ENCODE assay signal across 8 cellular contexts in the genomic region with DNA sequence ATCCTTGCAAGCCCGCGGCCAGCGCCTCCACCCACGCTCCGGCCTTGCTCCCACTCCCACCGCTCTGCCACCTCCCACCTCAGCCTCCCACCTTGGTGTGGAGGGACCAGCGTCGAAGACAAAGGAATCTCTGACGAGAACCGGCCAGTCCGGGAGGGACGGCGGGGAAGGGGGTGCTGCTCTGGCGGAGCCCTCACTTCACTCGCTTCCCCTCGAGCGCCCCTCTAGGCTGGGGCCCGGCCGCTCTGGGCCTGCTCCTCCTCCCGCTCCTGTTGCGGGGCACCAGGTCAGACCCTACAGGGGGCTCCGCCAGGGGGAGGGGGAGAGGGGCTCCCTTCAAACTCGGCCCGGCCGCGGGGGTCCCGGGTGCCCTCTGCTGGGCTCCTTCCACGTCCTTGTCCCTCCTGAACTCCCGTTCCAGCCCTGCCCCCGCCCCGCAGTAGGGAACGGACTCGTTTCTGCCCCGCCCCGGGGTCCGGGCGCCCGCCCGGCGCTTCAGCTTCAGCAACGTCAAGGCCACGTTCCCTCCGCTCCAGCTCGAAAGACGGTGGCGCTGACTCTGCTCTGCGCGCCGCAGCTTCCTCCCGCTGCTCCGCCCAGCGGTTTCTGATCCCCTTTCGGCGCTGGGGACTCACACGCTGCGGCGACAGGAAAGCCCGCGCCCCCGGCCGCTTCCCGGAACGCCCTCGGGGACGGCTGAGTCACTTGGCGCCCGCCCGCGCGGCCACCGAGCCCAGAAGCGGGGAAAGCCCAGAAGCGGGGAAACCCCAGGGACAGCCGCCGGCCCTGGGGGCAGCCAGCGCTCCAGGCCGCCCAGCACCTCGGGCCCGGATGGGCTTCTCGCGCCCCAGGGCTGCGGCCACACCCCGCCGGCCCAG. TPM values are rescaled to one million over a fixed set of nuclear protein-coding genes. Genes with fewer than 3 reads are reported as not detected.
DNase-seq lines count a peak whose midpoint lies in the region; ATAC-seq and TF ChIP-seq lines count a peak whose summit lies in the region.

No MANE protein-coding gene starts in this region.

- H3K18ac ChIP-seq in trophoblast cell (ENCODE audit: low read length): peak overlapping the region; percentile 100

- peak overlapping the region; percentile 94 for H2AK5ac ChIP-seq in trophoblast cell (ENCODE audit: low read length)

- peak overlapping the region; percentile 88 for H2BK12ac ChIP-seq in trophoblast cell (ENCODE audit: low read length)

- H3K4me1 ChIP-seq in cardiac muscle cell (ENCODE audit: low read depth) (peaks cover 45% of the 10 kb centered on the region), trophoblast cell (ENCODE audit: control insufficient read depth in 1 of 2, insufficient read depth in 2 of 2, low read length in 2 of 2) (peaks cover 25 to 28% of the 10 kb centered on the region in 2 experiments), transverse colon (peaks cover 3 to 22% (median 8%) of the 10 kb centered on the region in 4 donors)

- H4K91ac ChIP-seq in trophoblast cell (ENCODE audit: low read depth, low read length): peak overlapping the region; percentile 99

- H2BK5ac ChIP-seq in trophoblast cell (ENCODE audit: low read depth, low read length, poor library complexity): peak overlapping the region; percentile 96

- peak overlapping the region; percentile 64 for H3K4me2 ChIP-seq in trophoblast cell (ENCODE audit: low read length)

- no peaks in the 10 kb centered on the region for H3K36me3 Mint-ChIP-seq in activated naive CD8-positive, alpha-beta T cell

- H3K27me3 Mint-ChIP-seq in activated naive CD8-positive, alpha-beta T cell: no peaks in the 10 kb centered on the region

- H4K8ac ChIP-seq in trophoblast cell (ENCODE audit: low read depth, low read length): peak overlapping the region; percentile 98

- H3K4me1 Mint-ChIP-seq in activated naive CD8-positive, alpha-beta T cell (ENCODE audit: low read depth): peaks cover 43% of the 10 kb centered on the region

- peak overlapping the region; percentile 95 for H2BK120ac ChIP-seq in trophoblast cell (ENCODE audit: insufficient read depth, low read length, poor library complexity)

- H2AFZ ChIP-seq in trophoblast cell (ENCODE audit: insufficient read depth, low read length, poor library complexity): peak overlapping the region; percentile 95

- H3K4me3 ChIP-seq in HFF-Myc (replicated peaks; ENCODE audit: low read depth, low read length): peak overlapping the region; percentile 62
- H3K4me3 ChIP-seq in cardiac muscle cell: peak overlapping the region; percentile 36
- H3K4me3 ChIP-seq in trophoblast cell (ENCODE audit: low read depth, low read length): peak overlapping the region; percentile 69
- peak overlapping the region; percentile 50 to 68 (median 60) for H3K4me3 ChIP-seq in transverse colon

- ATAC-seq in SK-N-SH treated with all-trans-retinoic acid at 6 μM for 48 hours: peak; percentile 93

- no peak overlapping the region for H3K23ac ChIP-seq in trophoblast cell (ENCODE audit: low read length)

- H3K27ac ChIP-seq in cardiac muscle cell: peak overlapping the region; percentile 94
- peak overlapping the region; percentile 98 for H3K27ac ChIP-seq in trophoblast cell (ENCODE audit: low read depth, low read length)
- peak overlapping the region; percentile 87 to 94 (median 92) for H3K27ac ChIP-seq in transverse colon

- H3K9me3 ChIP-seq in cardiac muscle cell (ENCODE audit: low read depth): no peaks in the 10 kb centered on the region
- no peaks in the 10 kb centered on the region for H3K9me3 ChIP-seq in trophoblast cell (ENCODE audit: insufficient read depth, low read depth, low read length)
- no peaks in the 10 kb centered on the region for H3K9me3 ChIP-seq in transverse colon

- peak overlapping the region; percentile 96 for H3K4ac ChIP-seq in trophoblast cell (ENCODE audit: low read depth, low read length)

- no CpG with 5 or more reads among the region's 84 CpGs for WGBS in trophoblast cell (ENCODE audit: extremely low coverage, insufficient coverage, insufficient read length)
- 0% methylated on average over 46 of the region's 84 CpGs; no CpG with 5 or more reads in 1 of the 2 donors for WGBS in transverse colon (ENCODE audit: low coverage in 1 of 2), 2 donors

- peak; percentile 1 for TF ChIP-seq CTCF in GM10266 (IDR thresholded peaks at IDR 0.05; ENCODE audit: control insufficient read depth, insufficient read depth, low read depth, missing control alignments)
- TF ChIP-seq CTCF in HFF-Myc (IDR thresholded peaks at IDR 0.05; ENCODE audit: low read depth, low read length, missing control alignments): no peak
- peak; percentile 17 for TF ChIP-seq CTCF in cardiac muscle cell (IDR thresholded peaks at IDR 0.05; ENCODE audit: low read depth, low read length)
- TF ChIP-seq CTCF in transverse colon (IDR thresholded peaks at IDR 0.05): peak in 1 of 5 experiments; percentile 12

- in situ Hi-C loops in transverse colon (cut with MboI; ENCODE audit: low pct_ligation_motif_present in 1 of 4, low pct_unique_long_range_greater_than_20kb in 1 of 4, low sequenced_read_pairs in 3 of 4): no loop called here

- H4K12ac ChIP-seq in trophoblast cell (ENCODE audit: low read depth, low read length): peak overlapping the region; percentile 91

- DNase-seq in GM10266 (ENCODE audit: extremely low spot score): peak; percentile 89
- DNase-seq in HFF-Myc (ENCODE audit: extremely low read depth, low read depth): peak; percentile 43
- peak; percentile 91 for DNase-seq in MV-4-11 (lab: John Stamatoyannopoulos, UW)
- DNase-seq in cardiac muscle cell (ENCODE audit: low read depth in 1 of 2, low spot score in 1 of 2): peak; percentile 85 to 92
- peak; percentile 97 for DNase-seq in trophoblast cell
- peak; percentile 89 for DNase-seq in transverse colon

- peaks cover 15% of the 10 kb centered on the region for H3K79me2 ChIP-seq in trophoblast cell (ENCODE audit: control insufficient read depth, insufficient read depth, low read length, poor library complexity)

- peaks cover 22% of the 10 kb centered on the region for H3K79me1 ChIP-seq in trophoblast cell (ENCODE audit: low read length)

- peak overlapping the region; percentile 91 for H3K27ac Mint-ChIP-seq in activated naive CD8-positive, alpha-beta T cell

- peak overlapping the region; percentile 74 for H3K9ac ChIP-seq in trophoblast cell (ENCODE audit: low read length)

- no peaks in the 10 kb centered on the region for H3K9me3 Mint-ChIP-seq in activated naive CD8-positive, alpha-beta T cell (ENCODE audit: low read depth)

- H3K27me3 ChIP-seq in cardiac muscle cell (no peaks in the 10 kb centered on the region), trophoblast cell (ENCODE audit: insufficient read depth, low read length) (no peaks in the 10 kb centered on the region), transverse colon (no peaks in the 10 kb centered on the region)

- peak; percentile 50 for TF ChIP-seq EP300 in transverse colon (IDR thresholded peaks at IDR 0.05; ENCODE audit: low read depth)

- intact Hi-C loops in transverse colon (cut with DNase I; ENCODE audit: low total_unique reads): loop anchor here (2.0 kb wide), 1 partner anchor 28 kb away; a partner anchor contains a TSS

- H3K14ac ChIP-seq in trophoblast cell (ENCODE audit: low read length): peak overlapping the region; percentile 95

- peak; percentile 69 for TF ChIP-seq POLR2A in transverse colon (IDR thresholded peaks at IDR 0.05)

- no peaks in the 10 kb centered on the region for H3K36me3 ChIP-seq in cardiac muscle cell
- peaks cover 0 to 2% of the 10 kb centered on the region in 2 experiments for H3K36me3 ChIP-seq in trophoblast cell (ENCODE audit: control insufficient read depth in 1 of 2, insufficient read depth in 2 of 2, low read length in 2 of 2)
- H3K36me3 ChIP-seq in transverse colon: no peaks in the 10 kb centered on the region

- peak overlapping the region; percentile 86 for H3K4me3 Mint-ChIP-seq in activated naive CD8-positive, alpha-beta T cell

TF ChIP-seq in SK-N-SH treated with all-trans-retinoic acid at 6 μM for 48 hours, 23 proteins besides CTCF, POLR2A, EP300 and RAD21 (continues in another document):
- TF ChIP-seq GLIS3 (CRISPR knock-in tag; IDR thresholded peaks at IDR 0.05) (no peak; the same call in none of the 2 replicates), ARNTL (CRISPR knock-in tag; IDR thresholded peaks at IDR 0.05; ENCODE audit: borderline replicate concordance, low read depth) (no peak), SNAI2 (CRISPR knock-in tag; IDR thresholded peaks at IDR 0.05) (peak; percentile 56; the same call in 1 of the 2 replicates), ZNF565 (CRISPR knock-in tag; conservative IDR thresholded peaks at IDR 0.05; ENCODE audit: low read depth) (no peak)
- TF ChIP-seq, protein P1, sequence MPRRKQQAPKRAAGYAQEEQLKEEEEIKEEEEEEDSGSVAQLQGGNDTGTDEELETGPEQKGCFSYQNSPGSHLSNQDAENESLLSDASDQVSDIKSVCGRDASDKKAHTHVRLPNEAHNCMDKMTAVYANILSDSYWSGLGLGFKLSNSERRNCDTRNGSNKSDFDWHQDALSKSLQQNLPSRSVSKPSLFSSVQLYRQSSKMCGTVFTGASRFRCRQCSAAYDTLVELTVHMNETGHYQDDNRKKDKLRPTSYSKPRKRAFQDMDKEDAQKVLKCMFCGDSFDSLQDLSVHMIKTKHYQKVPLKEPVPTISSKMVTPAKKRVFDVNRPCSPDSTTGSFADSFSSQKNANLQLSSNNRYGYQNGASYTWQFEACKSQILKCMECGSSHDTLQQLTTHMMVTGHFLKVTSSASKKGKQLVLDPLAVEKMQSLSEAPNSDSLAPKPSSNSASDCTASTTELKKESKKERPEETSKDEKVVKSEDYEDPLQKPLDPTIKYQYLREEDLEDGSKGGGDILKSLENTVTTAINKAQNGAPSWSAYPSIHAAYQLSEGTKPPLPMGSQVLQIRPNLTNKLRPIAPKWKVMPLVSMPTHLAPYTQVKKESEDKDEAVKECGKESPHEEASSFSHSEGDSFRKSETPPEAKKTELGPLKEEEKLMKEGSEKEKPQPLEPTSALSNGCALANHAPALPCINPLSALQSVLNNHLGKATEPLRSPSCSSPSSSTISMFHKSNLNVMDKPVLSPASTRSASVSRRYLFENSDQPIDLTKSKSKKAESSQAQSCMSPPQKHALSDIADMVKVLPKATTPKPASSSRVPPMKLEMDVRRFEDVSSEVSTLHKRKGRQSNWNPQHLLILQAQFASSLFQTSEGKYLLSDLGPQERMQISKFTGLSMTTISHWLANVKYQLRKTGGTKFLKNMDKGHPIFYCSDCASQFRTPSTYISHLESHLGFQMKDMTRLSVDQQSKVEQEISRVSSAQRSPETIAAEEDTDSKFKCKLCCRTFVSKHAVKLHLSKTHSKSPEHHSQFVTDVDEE (CRISPR knock-in tag; IDR thresholded peaks at IDR 0.05): peak; percentile 61

RNA-seq across cellular contexts. Expression of a gene that starts 28.6 kb away (rescaled TPM):
- total RNA-seq in cardiac muscle cell: 59.9 and 60.6 TPM in 2 replicates
- polyA plus RNA-seq in cardiac muscle cell: 23.9 and 28.0 TPM in 2 replicates
- polyA plus RNA-seq in trophoblast cell (2013): 13.1 and 13.8 TPM in 2 replicates
- total RNA-seq in transverse colon: 10 to 100 TPM in 2 of 4 donors, 1 to 10 TPM in 2; 6.7 to 68.5 (median 9.6) TPM

Comparison
In these comparisons a context has a peak if more than half of its experiments do, and no peak if none do; other contexts are left out.
1. Peak in every context shown above with its lines: DNase-seq, ATAC-seq, H3K4me3 ChIP-seq and H3K27ac ChIP-seq.
2. DNase-seq: peak in every context shown above with its lines; median percentile 97 in trophoblast cell; 91 in MV-4-11; 89 in GM10266; 89 in transverse colon; 88 in cardiac muscle cell; 43 in HFF-Myc.